In the genomic region with DNA sequence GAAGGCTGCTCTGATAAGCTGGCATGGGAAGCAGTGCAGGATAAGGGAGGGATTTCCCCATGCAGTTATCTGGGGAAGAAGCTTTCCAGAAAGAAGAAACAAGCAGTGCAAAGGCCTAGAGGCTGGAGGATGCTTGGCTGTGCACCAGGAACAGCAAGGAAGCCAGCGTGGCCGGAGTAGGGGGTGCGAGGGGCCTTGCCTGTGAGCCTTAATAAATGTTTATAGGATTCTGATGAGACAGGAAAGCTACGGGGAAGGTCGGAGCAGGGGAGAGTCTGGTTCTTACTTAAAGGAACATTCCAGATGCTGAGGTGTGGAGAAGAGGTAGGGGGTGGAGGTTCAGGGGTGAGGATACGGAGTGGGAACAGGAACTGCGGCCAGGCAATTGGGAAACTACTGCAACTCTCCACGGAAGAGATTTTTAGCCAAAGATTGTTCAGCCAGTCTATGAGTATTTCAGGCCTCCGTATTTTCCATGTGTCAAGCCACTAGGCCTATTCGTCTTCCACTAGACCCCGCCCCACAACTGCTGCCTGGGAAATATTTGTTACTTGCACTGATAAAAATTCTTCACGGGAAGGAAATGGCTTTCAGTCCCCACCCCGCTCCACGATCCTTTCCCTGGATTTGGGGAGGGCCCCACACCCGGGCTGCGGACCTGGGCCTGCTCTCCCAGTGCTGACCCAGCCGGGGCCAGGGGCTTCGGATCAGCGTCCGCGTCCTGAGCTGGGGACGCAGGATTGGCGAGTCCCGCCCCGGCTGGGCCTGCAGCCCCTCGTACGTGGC, we compare ENCODE assay signal across 8 cellular contexts. TPM values are rescaled to one million over a fixed set of nuclear protein-coding genes. Genes with fewer than 3 reads are reported as not detected.
DNase-seq lines count a peak whose midpoint lies in the region; ATAC-seq, FAIRE-seq and TF ChIP-seq lines count a peak whose summit lies in the region.

No MANE protein-coding gene starts in this region.

- H3K36me3 Mint-ChIP-seq in T-helper 2 cell treated with Interferon-gamma antibody and Interleukin-4, amounts not matched to agents 5 μg/mL and 100 μg/mL, for 36 hours (ENCODE audit: low read depth): peaks cover 35% of the 10 kb centered on the region

- TF ChIP-seq CTCF in D721Med (IDR thresholded peaks at IDR 0.05; ENCODE audit: insufficient read depth, missing control alignments): no peak
- TF ChIP-seq CTCF in kidney epithelial cell (IDR thresholded peaks at IDR 0.05; ENCODE audit: insufficient read depth, low read length, poor library complexity, severe bottlenecking): no peak

- no peaks in the 10 kb centered on the region for H3K9me3 Mint-ChIP-seq in T-helper 2 cell treated with Interferon-gamma antibody and Interleukin-4, amounts not matched to agents 5 μg/mL and 100 μg/mL, for 36 hours

- peak overlapping the region; percentile 99 for H3K4me3 Mint-ChIP-seq in T-helper 2 cell treated with Interferon-gamma antibody and Interleukin-4, amounts not matched to agents 5 μg/mL and 100 μg/mL, for 36 hours

- H3K27ac Mint-ChIP-seq in T-helper 2 cell treated with Interferon-gamma antibody and Interleukin-4, amounts not matched to agents 5 μg/mL and 100 μg/mL, for 36 hours: peak overlapping the region; percentile 97

- peak; percentile 32 for ATAC-seq in GM19455 (IDR thresholded peaks at IDR 0.05; ENCODE audit: unreplicated experiment)

- peaks cover 31% of the 10 kb centered on the region for H3K4me1 Mint-ChIP-seq in T-helper 2 cell treated with Interferon-gamma antibody and Interleukin-4, amounts not matched to agents 5 μg/mL and 100 μg/mL, for 36 hours (ENCODE audit: low read depth)

- FAIRE-seq in D721Med (lab: Jason Lieb, UNC) (no peak), HTR-8/SVneo (lab: Jason Lieb, UNC) (no peak)

- DNase-seq in D721Med (ENCODE audit: insufficient read length, low spot score) (peak; percentile 29), HTR-8/SVneo (ENCODE audit: insufficient read length, low spot score) (peak; percentile 59), kidney epithelial cell (ENCODE audit: low read depth) (no peak), NCI-H187 treated with DMSO at 0.1 percent for 48 hours (lab: John Stamatoyannopoulos, UW) (no peak)
- DNase-seq in T-helper 2 cell treated with Interferon-gamma antibody and Interleukin-4, amounts not matched to agents 5 μg/mL and 100 μg/mL, for 36 hours (ENCODE audit: low spot score): peak; percentile 10
- peak; percentile 17 for DNase-seq in central memory CD4-positive, alpha-beta T cell
- peak; percentile 20 for DNase-seq in stimulated activated CD4-positive, alpha-beta T cell treated with anti-CD3 and anti-CD28 coated beads, Interleukin-12 subunit alpha, Interleukin-12 subunit beta, amount 100 ng/mL, for 4 hours

- H3K27me3 Mint-ChIP-seq in T-helper 2 cell treated with Interferon-gamma antibody and Interleukin-4, amounts not matched to agents 5 μg/mL and 100 μg/mL, for 36 hours (ENCODE audit: low read depth): no peaks in the 10 kb centered on the region

- peak overlapping the region; percentile 93 for H3K4me3 ChIP-seq in kidney epithelial cell (ENCODE audit: low read depth, low read length)

- no peaks in the 10 kb centered on the region for H3K27me3 ChIP-seq in kidney epithelial cell (ENCODE audit: control insufficient read depth, insufficient read depth, low read length)

- H3K36me3 ChIP-seq in kidney epithelial cell (ENCODE audit: control insufficient read depth, insufficient read depth, low read length): no peaks in the 10 kb centered on the region

RNA-seq across cellular contexts. Expression of gene EIF2AK2, which starts 0.5 kb away (rescaled TPM):
- total RNA-seq in kidney epithelial cell: 23.5 and 25.5 TPM in 2 replicates

RNA-seq across cellular contexts. Expression of gene SULT6B1, which starts 32.2 kb away (rescaled TPM):
- not detected in 2 replicates for total RNA-seq in kidney epithelial cell

RNA-seq across cellular contexts. Expression of gene CEBPZOS, which starts 40.0 kb away (rescaled TPM):
- 15.9 and 21.3 TPM in 2 replicates for total RNA-seq in kidney epithelial cell

Comparison
In these comparisons a context has a peak if more than half of its experiments do, and no peak if none do; other contexts are left out.
1. DNase-seq: peak in D721Med (single experiment), HTR-8/SVneo (single experiment), T-helper 2 cell treated with Interferon-gamma antibody and Interleukin-4, amounts not matched to agents 5 μg/mL and 100 μg/mL, for 36 hours (single experiment), central memory CD4-positive, alpha-beta T cell (single experiment) and stimulated activated CD4-positive, alpha-beta T cell treated with anti-CD3 and anti-CD28 coated beads, Interleukin-12 subunit alpha, Interleukin-12 subunit beta, amount 100 ng/mL, for 4 hours (single experiment); none in kidney epithelial cell (single experiment) and NCI-H187 treated with DMSO at 0.1 percent for 48 hours (single experiment).